In genomic region chr2:118823666-118824065, GRCh38 we compare ENCODE assay signal across 8 cellular contexts. TPM values are rescaled to one million over a fixed set of nuclear protein-coding genes. Genes with fewer than 3 reads are reported as not detected.
"Had no signal": no experiment of that assay in that cellular context is flagged by ENCODE, and none has a peak within 500 bp of the region (broad histone marks: within the 10 kb centered on the region; RNA-seq: fewer than 3 reads in every experiment).

No MANE protein-coding gene starts in this region.

- H3K4me3 ChIP-seq: GM23248 had no signal

- H2AFZ ChIP-seq: GM23248 had no signal

- DNase-seq: H9, HCEC 1CT, IMR-90 had no signal

- H3K27ac ChIP-seq: GM23248 had no signal

- FAIRE-seq: H1, H54, HTR-8/SVneo had no signal

- H3K9ac ChIP-seq: GM23248 had no signal

RNA-seq across cellular contexts. Expression of gene EN1, which starts 23.8 kb away (rescaled TPM):
- total RNA-seq: H1, H9, HT-29, IMR-90 had no signal
- polyA plus RNA-seq: H1, IMR-90 had no signal
